In genomic region chr11:3454844-3455243, GRCh38 we compare ENCODE assay signal across 8 cellular contexts.
DNase-seq lines count a peak whose midpoint lies in the region; ATAC-seq and TF ChIP-seq lines count a peak whose summit lies in the region.
"Not testable (repeated sequence)": the region's sequence is repeated elsewhere in the genome, so short reads cannot be mapped to it uniquely, and the experiment has no call there.

No MANE protein-coding gene starts in this region.

- ATAC-seq in DND-41 (ENCODE audit: insufficient read depth, low read depth), result 0 out of 3 replicates have a peak, but pooled peaks have one; percentile 24

- not testable (repeated sequence) for H2AFZ ChIP-seq in DND-41 (ENCODE audit: low read depth, low read length); SK-N-SH (ENCODE audit: low read depth)

- WGBS in SK-N-SH (ENCODE audit: low lambda C conversion rate), result 3% methylated on average over 12 of the region's 16 CpGs

- not testable (repeated sequence) for H4K20me1 ChIP-seq in DND-41 (ENCODE audit: insufficient read depth, low read length); SK-N-SH (ENCODE audit: insufficient read depth)

- not testable (repeated sequence) for TF ChIP-seq EP300 in SK-N-SH (IDR thresholded peaks at IDR 0.05; ENCODE audit: borderline replicate concordance in 1 of 2, low read depth in 1 of 2, low read length in 1 of 2)

- DNase-seq in DND-41 (peak; percentile 70), MG63 (peak; percentile 45), ecto neural progenitor cell (ENCODE audit: low spot score) (peak; percentile 52), retina (peak; percentile 42), stromal cell of bone marrow (ENCODE audit: low read depth) (peak; percentile 23)
- not testable (repeated sequence) for DNase-seq in SK-N-SH; kidney epithelial cell (ENCODE audit: low read depth)
- peak; percentile 52 for DNase-seq in activated T-cell treated with anti-CD3 and anti-CD28 coated beads, Interleukin-2, amount 50 U/mL, for 1 hour

- H3K9me3 ChIP-seq in DND-41 (ENCODE audit: insufficient read depth, low read length, severe bottlenecking); MG63; SK-N-SH: not testable (repeated sequence)

- CTCF ChIA-PET in SK-N-SH (lab: Yijun Ruan, JAX), result interaction anchor here (1.2 kb wide), 1 partner anchor 156 kb away, joined by 3 read pairs; no protein-coding TSS in a partner anchor

- TF ChIP-seq RAD21 in SK-N-SH (IDR thresholded peaks at IDR 0.05; ENCODE audit: low read length), result peak; percentile 65

- peak; percentile 73 for TF ChIP-seq CTCF in DND-41 (IDR thresholded peaks at IDR 0.05; ENCODE audit: borderline replicate concordance, extremely low read depth, low read length, poor library complexity, severe bottlenecking)
- peak; percentile 78 for TF ChIP-seq CTCF in SK-N-SH (IDR thresholded peaks at IDR 0.05)
- peak; percentile 55 for TF ChIP-seq CTCF in kidney epithelial cell (IDR thresholded peaks at IDR 0.05; ENCODE audit: insufficient read depth, low read length, poor library complexity, severe bottlenecking)

- H3K4me3 ChIP-seq in DND-41 (ENCODE audit: low read depth in 1 of 2, low read length in 2 of 2); MG63; kidney epithelial cell (ENCODE audit: low read depth, low read length): not testable (repeated sequence)
- H3K4me3 ChIP-seq in SK-N-SH (ENCODE audit: low read depth in 2 of 2, low read length in 1 of 2), result peak overlapping the region in 1 of 2 experiments; percentile 50; a peak in 1 of 4 replicates

- H3K27ac ChIP-seq in DND-41 (ENCODE audit: low read length); SK-N-SH (ENCODE audit: low read depth in 2 of 2, low read length in 1 of 2): not testable (repeated sequence)

- POLR2A ChIA-PET in SK-N-SH (lab: Yijun Ruan, JAX), result not testable (repeated sequence)

- H3K4me1 ChIP-seq in DND-41 (ENCODE audit: insufficient read depth, low read length), result peaks cover 13% of the 10 kb centered on the region
- not testable (repeated sequence) for H3K4me1 ChIP-seq in SK-N-SH (ENCODE audit: control insufficient read depth in 1 of 2, insufficient read depth in 2 of 2, low read depth in 1 of 2, low read length in 1 of 2)

- H3K27me3 ChIP-seq in DND-41 (ENCODE audit: insufficient read depth, low read length, poor library complexity), result peaks cover 20% of the 10 kb centered on the region
- not testable (repeated sequence) for H3K27me3 ChIP-seq in MG63; SK-N-SH (ENCODE audit: insufficient read depth); kidney epithelial cell (ENCODE audit: control insufficient read depth, insufficient read depth, low read length)

- H3K9ac ChIP-seq in DND-41 (ENCODE audit: low read depth, low read length); SK-N-SH: not testable (repeated sequence)

- not testable (repeated sequence) for H3F3A ChIP-seq in SK-N-SH (replicated peaks; ENCODE audit: insufficient read depth)

- H3K4me2 ChIP-seq in DND-41 (ENCODE audit: insufficient read depth, low read length) (peak overlapping the region; percentile 56; the same call in 1 of the 2 replicates), SK-N-SH (peak overlapping the region; percentile 24; the same call in 1 of the 2 replicates)

- H3K9me2 ChIP-seq in SK-N-SH, result not testable (repeated sequence)

- not testable (repeated sequence) for H3K36me3 ChIP-seq in DND-41 (ENCODE audit: insufficient read depth, low read length); MG63; SK-N-SH (replicated peaks in 1 of 2; ENCODE audit: control insufficient read depth in 1 of 2, insufficient read depth in 2 of 2, low read length in 1 of 2); kidney epithelial cell (ENCODE audit: control insufficient read depth, insufficient read depth, low read length)

- not testable (repeated sequence) for H3K79me2 ChIP-seq in DND-41 (ENCODE audit: insufficient read depth, low read length); SK-N-SH (ENCODE audit: insufficient read depth)

TF ChIP-seq in SK-N-SH, 30 proteins besides CTCF, POLR2A, EP300 and RAD21:
- peak; percentile 44 for TF ChIP-seq SMC3 (IDR thresholded peaks at IDR 0.05; ENCODE audit: low read depth, low read length)
